In genomic region chr9:124202447-124202971, GRCh38 we compare ENCODE assay signal across 8 cellular contexts. TPM values are rescaled to one million over a fixed set of nuclear protein-coding genes. Genes with fewer than 3 reads are reported as not detected.
DNase-seq lines count a peak whose midpoint lies in the region; ATAC-seq and TF ChIP-seq lines count a peak whose summit lies in the region.

No MANE protein-coding gene starts in this region.

- H3K36me3 Mint-ChIP-seq in CD14-positive monocyte = peaks cover 0 to 8% of the 10 kb centered on the region in 2 donors

- ATAC-seq in GM19463 (IDR thresholded peaks at IDR 0.05; ENCODE audit: unreplicated experiment) (peak; percentile 81), HG03558 (IDR thresholded peaks at IDR 0.05; ENCODE audit: extremely low read depth, unreplicated experiment) (peak; percentile 53)

- H3K27ac Mint-ChIP-seq in CD14-positive monocyte = peak overlapping the region; percentile 89 to 98 (median 96)

- H3K27me3 Mint-ChIP-seq in CD14-positive monocyte (ENCODE audit: low read depth in 3 of 3) = peaks cover 0 to 4% (median 0%) of the 10 kb centered on the region in 3 donors

- intact Hi-C loops in CD14-positive monocyte (cut with micrococcal nuclease) = loop anchor here in 1 of 2 donors (2.0 kb wide), 1 partner anchor 14 kb away; no protein-coding TSS in a partner anchor

- TF ChIP-seq CTCF in CD14-positive monocyte (IDR thresholded peaks at IDR 0.05) = no peak
- no peak for TF ChIP-seq CTCF in fibroblast of pulmonary artery (IDR thresholded peaks at IDR 0.05; ENCODE audit: low read length, missing control alignments)

- H3K4me1 Mint-ChIP-seq in CD14-positive monocyte = peaks cover 97% of the 10 kb centered on the region

- peaks cover 0 to 2% (median 0%) of the 10 kb centered on the region in 7 donors for H3K9me3 Mint-ChIP-seq in CD14-positive monocyte

- no peak overlapping the region for H3K4me3 ChIP-seq in fibroblast of pulmonary artery (replicated peaks; ENCODE audit: low read depth, low read length)

- DNase-seq in CD14-positive monocyte (ENCODE audit: low spot score) (peak; percentile 95), fibroblast of pulmonary artery (ENCODE audit: low read depth) (peak; percentile 15), NCI-H526 (lab: John Stamatoyannopoulos, UW) (no peak), foreskin melanocyte (no peak)
- peak; percentile 67 for DNase-seq in activated CD4-positive, CD25-positive, alpha-beta regulatory T cell treated with anti-CD3 and anti-CD28 coated beads, Interleukin-2, amount 50 U/mL, for 72 hours
- peak; percentile 88 for DNase-seq in stimulated activated CD4-positive, alpha-beta T cell treated with anti-CD3 and anti-CD28 coated beads, Interleukin-4, amount 100 ng/mL, for 24 hours

- peak overlapping the region; percentile 72 to 85 for H3K4me3 Mint-ChIP-seq in CD14-positive monocyte

RNA-seq across cellular contexts. Expression of gene NEK6, which starts 55.2 kb away (rescaled TPM):
- polyA plus RNA-seq in CD14-positive monocyte = 10 to 100 TPM; 26.1 to 35.8 TPM

Comparison
In these comparisons a context has a peak if more than half of its experiments do, and no peak if none do; other contexts are left out.
1. DNase-seq: peak in CD14-positive monocyte (single experiment), activated CD4-positive, CD25-positive, alpha-beta regulatory T cell treated with anti-CD3 and anti-CD28 coated beads, Interleukin-2, amount 50 U/mL, for 72 hours (single experiment), fibroblast of pulmonary artery (single experiment) and stimulated activated CD4-positive, alpha-beta T cell treated with anti-CD3 and anti-CD28 coated beads, Interleukin-4, amount 100 ng/mL, for 24 hours (single experiment); none in NCI-H526 (0 of 2) and foreskin melanocyte (single experiment).